ENCODE assay signal across 1 cellular context in genomic region chr6:33371901-33372300, GRCh38.
TF ChIP-seq lines count a peak whose summit lies in the region.

No MANE protein-coding gene starts in this region.

TF ChIP-seq in K562, 482 proteins besides CTCF, POLR2A, EP300 and RAD21:
- TF ChIP-seq CBFA2T3 (IDR thresholded peaks at IDR 0.05), result 0 out of 2 replicates have a peak, but pooled peaks have one; percentile 8
